ENCODE assay signal across 28 cellular contexts in the genomic region with DNA sequence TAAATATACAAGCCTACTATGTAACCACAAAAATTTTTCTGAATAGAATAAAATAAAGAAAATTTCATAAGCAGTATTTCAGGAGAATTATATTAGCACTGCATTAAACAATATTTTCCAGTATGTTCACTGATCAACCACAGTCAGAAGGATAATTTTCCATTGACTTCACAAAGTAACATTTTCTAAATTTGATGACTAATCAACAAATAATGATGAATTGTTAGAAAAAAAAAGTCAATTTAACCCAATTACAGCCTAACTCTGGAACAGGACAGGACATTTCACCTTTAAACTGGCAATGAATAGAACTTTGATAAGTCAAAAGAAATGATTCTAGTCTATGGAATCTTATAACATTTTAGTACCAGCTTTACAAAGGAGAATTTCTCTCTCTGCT.
"Had no signal": no experiment of that assay in that cellular context is flagged by ENCODE, and none has a peak within 500 bp of the region (broad histone marks: within the 10 kb centered on the region; RNA-seq: fewer than 3 reads in every experiment).

No MANE protein-coding gene starts in this region.

- H3K27ac ChIP-seq: colonic mucosa, coronary artery, dorsolateral prefrontal cortex, epithelial cell of prostate, esophagus muscularis mucosa, esophagus squamous epithelium, foreskin keratinocyte, gastrocnemius medialis, gastroesophageal sphincter, heart left ventricle, heart right ventricle, hepatocyte had no signal

- H2AFZ ChIP-seq: hepatocyte had no signal

- FAIRE-seq: endometrium, endothelial cell of umbilical vein, frontal cortex had no signal

- ATAC-seq: effector memory CD8-positive, alpha-beta T cell; esophagus mucosa; foreskin keratinocyte; gastrocnemius medialis; gastroesophageal sphincter; heart left ventricle; heart right ventricle had no signal

- H3K79me2 ChIP-seq: hepatocyte had no signal

- H3K9me3 ChIP-seq: colonic mucosa, esophagus muscularis mucosa, esophagus squamous epithelium, gastrocnemius medialis, gastroesophageal sphincter had no signal

- DNase-seq: colonic mucosa; cortex of kidney; dermis blood vessel endothelial cell; dorsolateral prefrontal cortex; effector CD4-positive, alpha-beta T cell; effector CD8-positive, alpha-beta T cell; effector memory CD4-positive, alpha-beta T cell; effector memory CD8-positive, alpha-beta T cell; endodermal cell; erythroblast; esophagus squamous epithelium; foreskin fibroblast; foreskin keratinocyte; foreskin melanocyte; gastrocnemius medialis; glutamatergic neuron; head of caudate nucleus; heart left ventricle; heart right ventricle had no signal

- H3K4me2 ChIP-seq: hepatocyte had no signal

- H3K27me3 ChIP-seq: colonic mucosa, dorsolateral prefrontal cortex, esophagus muscularis mucosa, esophagus squamous epithelium, foreskin keratinocyte, gastrocnemius medialis, gastroesophageal sphincter, heart left ventricle, heart right ventricle, hepatocyte had no signal

- H3K4me3 ChIP-seq: colonic mucosa, coronary artery, dorsolateral prefrontal cortex, esophagus muscularis mucosa, esophagus squamous epithelium, gastrocnemius medialis, gastroesophageal sphincter, heart left ventricle, heart right ventricle, hepatocyte had no signal

- H3K4me1 ChIP-seq: colonic mucosa, esophagus muscularis mucosa, esophagus squamous epithelium, foreskin keratinocyte, gastrocnemius medialis, gastroesophageal sphincter, heart left ventricle, heart right ventricle had no signal

- H3K36me3 ChIP-seq: colonic mucosa, esophagus muscularis mucosa, esophagus squamous epithelium, gastrocnemius medialis, gastroesophageal sphincter, heart left ventricle, heart right ventricle had no signal
